Comparison of ENCODE assay signal across 17 cellular contexts in genomic region chr17:63966646-63967265, GRCh38. TPM values are rescaled to one million over a fixed set of nuclear protein-coding genes. Genes with fewer than 3 reads are reported as not detected.
DNase-seq lines count a peak whose midpoint lies in the region; ATAC-seq, FAIRE-seq and TF ChIP-seq lines count a peak whose summit lies in the region.
"Had no signal": no experiment of that assay in that cellular context is flagged by ENCODE, and none has a peak within 500 bp of the region (broad histone marks: within the 10 kb centered on the region; RNA-seq: fewer than 3 reads in every experiment).

No MANE protein-coding gene starts in this region.

- peak; percentile 31 for DNase-seq in stimulated activated CD4-positive, alpha-beta T cell treated with anti-CD3 and anti-CD28 coated beads, Interleukin-4, amount 100 ng/mL, for 24 hours
- no peak for DNase-seq in stimulated activated CD4-positive, alpha-beta T cell treated with anti-CD3 and anti-CD28 coated beads, Interleukin-12 subunit alpha, Interleukin-12 subunit beta, amount 100 ng/mL, for 4 hours
- DNase-seq in GM12878 (ENCODE audit: low read depth, low spot score) (peak; percentile 60), NCI-H524 (lab: John Stamatoyannopoulos, UW) (no peak), DMS53 treated with DMSO at 0.1 percent for 48 hours (lab: John Stamatoyannopoulos, UW; ENCODE audit: unreplicated experiment) (no peak), nephron progenitor cell (no peak)
- DNase-seq: effector CD4-positive, alpha-beta T cell; EL; NCI-H1930 had no signal

- RAD21 ChIA-PET in GM12878 (lab: Charles Lee; ENCODE audit: unreplicated experiment), result interaction anchor here (1.5 to 2.2 kb wide), 2 partner anchors 21 to 48 kb away, joined by 3 to 7 read pairs; no protein-coding TSS in a partner anchor

- H3K27me3 Mint-ChIP-seq in nephron progenitor cell (ENCODE audit: low read depth, poor library complexity), result peaks cover 9% of the 10 kb centered on the region

- CTCF ChIA-PET in GM12878 (lab: Yijun Ruan, JAX), result interaction anchor here (0.7 to 1.8 kb wide), 4 partner anchors 9 to 20 kb away, joined by 3 to 7 read pairs (median 4); no protein-coding TSS in a partner anchor

- in situ Hi-C loops in GM12878 (cut with MboI), result no loop called here

- H3K27ac Mint-ChIP-seq in nephron progenitor cell, result no peak overlapping the region
- H3K27ac Mint-ChIP-seq: GM23338 had no signal

- H3K9ac ChIP-seq in GM12878 (ENCODE audit: control insufficient read depth, insufficient read depth, low read length), result no peak overlapping the region
- H3K9ac ChIP-seq: KMS-11 had no signal

- H3K27me3 ChIP-seq in GM12878 (replicated peaks in 1 of 2; ENCODE audit: control insufficient read depth in 2 of 2, insufficient read depth in 2 of 2, low read length in 1 of 2), result no peaks in the 10 kb centered on the region
- H3K27me3 ChIP-seq: ascending aorta had no signal

- H3K4me3 Mint-ChIP-seq in nephron progenitor cell, result no peak overlapping the region
- H3K4me3 Mint-ChIP-seq: GM23338 had no signal

- no peak for FAIRE-seq in GM12878 (lab: Jason Lieb, UNC)

- no peak overlapping the region for H3K4me3 ChIP-seq in GM12878
- H3K4me3 ChIP-seq: ascending aorta, gastroesophageal sphincter, GM23338 had no signal

- no peaks in the 10 kb centered on the region for H3K79me2 ChIP-seq in GM12878 (ENCODE audit: control insufficient read depth, insufficient read depth, low read length)

- ATAC-seq in HG03354 (IDR thresholded peaks at IDR 0.05; ENCODE audit: poor library complexity, severe bottlenecking, unreplicated experiment) (peak; percentile 65), GM12878 (peak; percentile 81), GM19035 (IDR thresholded peaks at IDR 0.05; ENCODE audit: unreplicated experiment) (no peak)
- ATAC-seq: gastroesophageal sphincter, GM23338, SK-N-SH treated with all-trans-retinoic acid at 6 μM for 48 hours had no signal

- no TSS peak for BruUV-seq in GM12878 (replicated peaks; lab: Mats Ljungman, UMichigan)

- TF ChIP-seq CTCF in GM12878 (IDR thresholded peaks at IDR 0.05 in 2 of 3, conservative IDR thresholded peaks at IDR 0.05 in 1 of 3; ENCODE audit: control insufficient read depth in 2 of 3, extremely low read depth in 1 of 3, insufficient read depth in 1 of 3, low read depth in 3 of 3, low read length in 3 of 3), result no peak
- TF ChIP-seq CTCF in nephron progenitor cell (IDR thresholded peaks at IDR 0.05), result no peak

- no peaks in the 10 kb centered on the region for H3K9me3 Mint-ChIP-seq in nephron progenitor cell
- H3K9me3 Mint-ChIP-seq: GM23338 had no signal

- H3K27ac ChIP-seq in GM12878 (ENCODE audit: control insufficient read depth, insufficient read depth), result no peak overlapping the region
- H3K27ac ChIP-seq: ascending aorta, gastroesophageal sphincter, KMS-11 had no signal

- peaks cover 12% of the 10 kb centered on the region for H3K4me1 ChIP-seq in GM12878 (ENCODE audit: control insufficient read depth, insufficient read depth, low read length)
- H3K4me1 ChIP-seq: ascending aorta had no signal

- SMC1A ChIA-PET in GM12878 (lab: Charles Lee; ENCODE audit: uncharacterized antibody, unreplicated experiment), result interaction anchor here (1.3 to 1.9 kb wide), 4 partner anchors 10 to 167 kb away, joined by 3 to 7 read pairs (median 4); partner anchors contain the start of gene GH1

- WGBS in GM12878 (ENCODE audit: insufficient coverage, insufficient replicate concordance, low lambda C conversion rate, missing lambda C conversion rate), result 54% methylated on average over 11 of the region's 11 CpGs

- peak overlapping the region; percentile 64 for H3K4me2 ChIP-seq in GM12878 (ENCODE audit: control insufficient read depth, insufficient read depth)
- H3K4me2 ChIP-seq: GM23338, KMS-11 had no signal

- TF ChIP-seq POLR2A in GM12878 (IDR thresholded peaks at IDR 0.05; ENCODE audit: low read depth, low read length), result no peak

- H3K9me3 ChIP-seq in GM12878 (replicated peaks; ENCODE audit: control insufficient read depth, insufficient read depth, low read length), result no peaks in the 10 kb centered on the region; the same call in 2 of the 3 replicates
- H3K9me3 ChIP-seq: ascending aorta, gastroesophageal sphincter had no signal

- intact Hi-C loops in GM12878 (cut with micrococcal nuclease; ENCODE audit: unreplicated experiment), result no loop called here

- POLR2A ChIA-PET in GM12878 (lab: Charles Lee), result interaction anchor here (2.0 kb wide), 1 partner anchor 13 kb away, joined by 5 read pairs; no protein-coding TSS in a partner anchor

- H3K36me3 Mint-ChIP-seq in nephron progenitor cell (ENCODE audit: low read depth), result no peaks in the 10 kb centered on the region

- TF ChIP-seq EP300 in GM12878 (IDR thresholded peaks at IDR 0.05; ENCODE audit: borderline replicate concordance in 1 of 2, control insufficient read depth in 1 of 2, low read depth in 2 of 2, low read length in 2 of 2), result no peak

- no peak for TF ChIP-seq RAD21 in GM12878 (IDR thresholded peaks at IDR 0.05; ENCODE audit: insufficient read depth, low read depth, low read length)

- H3K4me1 Mint-ChIP-seq in nephron progenitor cell, result peaks cover 11% of the 10 kb centered on the region

- no peaks in the 10 kb centered on the region for H3K36me3 ChIP-seq in GM12878 (ENCODE audit: control insufficient read depth in 2 of 2, insufficient read depth in 2 of 2, low read length in 1 of 2)
- H3K36me3 ChIP-seq: ascending aorta, gastroesophageal sphincter had no signal

- no peak overlapping the region for H2AFZ ChIP-seq in GM12878 (ENCODE audit: control insufficient read depth, low read depth, low read length)
- H2AFZ ChIP-seq: GM23338 had no signal

- H4K20me1 ChIP-seq in GM12878 (ENCODE audit: control insufficient read depth, insufficient read depth), result no peaks in the 10 kb centered on the region

RNA-seq across cellular contexts. Expression of gene SCN4A, which starts 6.0 kb away (rescaled TPM):
- 0.17 and 0.25 TPM in 2 replicates for total RNA-seq in GM12878 (2013; cell fraction: nucleolus; rRNA removed)
- total RNA-seq in GM12878 (2014; rRNA removed) (0.05 and 0.06 TPM in 2 replicates), GM12878 (2014; rRNA removed; fragmentation: Illumina TruSeq; extraction: Trizol) (under 0.01 and 0.14 TPM in 2 replicates), GM12878 (2021) (0.03 and 0.08 TPM in 2 replicates)
- polyA plus RNA-seq in GM12878 (2011; ENCODE audit: low read depth), result 0.05 TPM
- polyA plus RNA-seq in GM12878 (2011; rRNA removed) (0.12 and 0.15 TPM in 2 replicates), GM12878 (2014; fragmentation: Illumina TruSeq; extraction: Trizol) (0.06 and 0.11 TPM in 2 replicates), GM12878 (2014; fragmentation: Nextera tagmentation; extraction: Ambion mirVana) (not detected), GM12878 (2014; rRNA removed) (0.05 and 0.08 TPM in 2 replicates), GM12878 (2016; fragmentation: Nextera tagmentation; extraction: Ambion mirVana) (not detected)
- polyA plus RNA-seq in GM12878 (2011; cell fraction: cytosol; rRNA removed), result 0.20 and 0.22 TPM in 2 replicates
- 0.56 and 0.69 TPM in 2 replicates for polyA plus RNA-seq in GM12878 (2011; cell fraction: nucleus; rRNA removed)
- 0.12 and 0.13 TPM in 2 replicates for polyA plus RNA-seq in GM12878 (2012)
- polyA minus RNA-seq in GM12878 (2011; rRNA and poly(A)+ RNA removed), result 0.66 and 0.77 TPM in 2 replicates
- 0.53 TPM in 1 of 2 replicates, not detected in the other for polyA minus RNA-seq in GM12878 (2011; cell fraction: cytosol; rRNA and poly(A)+ RNA removed)
- polyA minus RNA-seq in GM12878 (2011; cell fraction: nucleus; rRNA and poly(A)+ RNA removed), result 0.38 and 0.60 TPM in 2 replicates

RNA-seq across cellular contexts. Expression of gene PRR29, which starts 31.4 kb away (rescaled TPM):
- not detected in 2 replicates for total RNA-seq in GM12878 (2013; cell fraction: nucleolus; rRNA removed)
- 0.22 TPM in 1 of 2 replicates, not detected in the other for total RNA-seq in GM12878 (2014; rRNA removed)
- total RNA-seq in GM12878 (2014; rRNA removed; fragmentation: Illumina TruSeq; extraction: Trizol), result not detected in 2 replicates
- total RNA-seq in GM12878 (2021), result 0.26 TPM in 1 of 2 replicates, not detected in the other
- polyA plus RNA-seq in GM12878 (2011; ENCODE audit: low read depth), result 0.54 TPM
- 0.04 and 0.18 TPM in 2 replicates for polyA plus RNA-seq in GM12878 (2011; rRNA removed)
- polyA plus RNA-seq in GM12878 (2011; cell fraction: cytosol; rRNA removed), result 0.12 and 0.37 TPM in 2 replicates
- 1.1 and 1.5 TPM in 2 replicates for polyA plus RNA-seq in GM12878 (2011; cell fraction: nucleus; rRNA removed)
- 0.86 and 1.4 TPM in 2 replicates for polyA plus RNA-seq in GM12878 (2012)
- polyA plus RNA-seq in GM12878 (2014; fragmentation: Illumina TruSeq; extraction: Trizol), result 0.01 TPM in 1 of 2 replicates, not detected in the other
- under 1 TPM; 0.06 to 0.15 TPM for polyA plus RNA-seq in GM12878 (2014; fragmentation: Nextera tagmentation; extraction: Ambion mirVana)
- 0.08 TPM in 1 of 2 replicates, not detected in the other for polyA plus RNA-seq in GM12878 (2014; rRNA removed)
- polyA plus RNA-seq in GM12878 (2016; fragmentation: Nextera tagmentation; extraction: Ambion mirVana), result 1 to 10 TPM; 1.7 to 2.4 TPM
- polyA minus RNA-seq in GM12878 (2011; rRNA and poly(A)+ RNA removed), result 0.15 TPM in 1 of 2 replicates, not detected in the other
- polyA minus RNA-seq in GM12878 (2011; cell fraction: cytosol; rRNA and poly(A)+ RNA removed), result not detected in 2 replicates
- 0.10 and 0.12 TPM in 2 replicates for polyA minus RNA-seq in GM12878 (2011; cell fraction: nucleus; rRNA and poly(A)+ RNA removed)

RNA-seq across cellular contexts. Expression of gene CD79B, which starts 34.6 kb away (rescaled TPM):
- total RNA-seq in GM12878 (2013; cell fraction: nucleolus; rRNA removed), result 85.7 and 88.0 TPM in 2 replicates
- total RNA-seq in GM12878 (2014; rRNA removed) (95.9 and 99.0 TPM in 2 replicates), GM12878 (2014; rRNA removed; fragmentation: Illumina TruSeq; extraction: Trizol) (59.0 and 63.4 TPM in 2 replicates), GM12878 (2021) (102 and 113 TPM in 2 replicates)
- polyA plus RNA-seq in GM12878 (2011; ENCODE audit: low read depth), result 31.4 TPM
- polyA plus RNA-seq in GM12878 (2011; rRNA removed) (82.8 and 148 TPM in 2 replicates), GM12878 (2014; fragmentation: Illumina TruSeq; extraction: Trizol) (52.1 and 60.2 TPM in 2 replicates), GM12878 (2014; fragmentation: Nextera tagmentation; extraction: Ambion mirVana) (10 to 100 TPM; 17.5 to 48.8 TPM), GM12878 (2014; rRNA removed) (91.4 and 98.4 TPM in 2 replicates), GM12878 (2016; fragmentation: Nextera tagmentation; extraction: Ambion mirVana) (10 to 100 TPM; 77.5 to 80.6 TPM)
- polyA plus RNA-seq in GM12878 (2011; cell fraction: cytosol; rRNA removed), result 165 and 226 TPM in 2 replicates
- 146 and 158 TPM in 2 replicates for polyA plus RNA-seq in GM12878 (2011; cell fraction: nucleus; rRNA removed)
- 69.4 and 81.8 TPM in 2 replicates for polyA plus RNA-seq in GM12878 (2012)
- 126 and 145 TPM in 2 replicates for polyA minus RNA-seq in GM12878 (2011; rRNA and poly(A)+ RNA removed)
- polyA minus RNA-seq in GM12878 (2011; cell fraction: cytosol; rRNA and poly(A)+ RNA removed), result 27.8 and 33.7 TPM in 2 replicates
- polyA minus RNA-seq in GM12878 (2011; cell fraction: nucleus; rRNA and poly(A)+ RNA removed), result 86.2 and 114 TPM in 2 replicates
- total RNA-seq: ascending aorta, kidney epithelial cell had no signal

RNA-seq across cellular contexts. Expression of gene GH1, which starts 48.1 kb away (rescaled TPM):
- 1.2 TPM in 1 of 2 replicates, not detected in the other for total RNA-seq in GM12878 (2013; cell fraction: nucleolus; rRNA removed)
- total RNA-seq in GM12878 (2014; rRNA removed), result not detected in 2 replicates
- not detected in 2 replicates for total RNA-seq in GM12878 (2014; rRNA removed; fragmentation: Illumina TruSeq; extraction: Trizol)
- total RNA-seq in GM12878 (2021), result not detected in 2 replicates
- polyA plus RNA-seq in GM12878 (2011; ENCODE audit: low read depth), result not detected
- 0.27 and 0.42 TPM in 2 replicates for polyA plus RNA-seq in GM12878 (2011; rRNA removed)
- polyA plus RNA-seq in GM12878 (2011; cell fraction: cytosol; rRNA removed), result not detected in 2 replicates
- polyA plus RNA-seq in GM12878 (2011; cell fraction: nucleus; rRNA removed), result 0.50 and 0.72 TPM in 2 replicates
- polyA plus RNA-seq in GM12878 (2012), result 1.0 and 1.2 TPM in 2 replicates
- polyA plus RNA-seq in GM12878 (2014; fragmentation: Illumina TruSeq; extraction: Trizol), result not detected in 2 replicates
- polyA plus RNA-seq in GM12878 (2014; fragmentation: Nextera tagmentation; extraction: Ambion mirVana), result under 1 TPM in 1 of 2 experiments, not detected in 1; 0.13 TPM
- polyA plus RNA-seq in GM12878 (2014; rRNA removed), result not detected in 2 replicates
- not detected for polyA plus RNA-seq in GM12878 (2016; fragmentation: Nextera tagmentation; extraction: Ambion mirVana)
- not detected in 2 replicates for polyA minus RNA-seq in GM12878 (2011; rRNA and poly(A)+ RNA removed)
- not detected in 2 replicates for polyA minus RNA-seq in GM12878 (2011; cell fraction: cytosol; rRNA and poly(A)+ RNA removed)
- not detected in 2 replicates for polyA minus RNA-seq in GM12878 (2011; cell fraction: nucleus; rRNA and poly(A)+ RNA removed)
- total RNA-seq: ascending aorta, gastroesophageal sphincter, GM23338, kidney epithelial cell had no signal

RNA-seq across cellular contexts. Expression of gene ICAM2, which starts 53.7 kb away (rescaled TPM):
- total RNA-seq in GM12878 (2013; cell fraction: nucleolus; rRNA removed), result 74.8 and 80.2 TPM in 2 replicates
- 60.7 and 62.8 TPM in 2 replicates for total RNA-seq in GM12878 (2014; rRNA removed)
- 39.2 and 40.8 TPM in 2 replicates for total RNA-seq in GM12878 (2014; rRNA removed; fragmentation: Illumina TruSeq; extraction: Trizol)
- total RNA-seq in GM12878 (2021), result 37.4 and 42.7 TPM in 2 replicates
- 31.8 TPM for polyA plus RNA-seq in GM12878 (2011; ENCODE audit: low read depth)
- polyA plus RNA-seq in GM12878 (2011; rRNA removed), result 53.7 and 108 TPM in 2 replicates
- polyA plus RNA-seq in GM12878 (2011; cell fraction: cytosol; rRNA removed), result 170 and 179 TPM in 2 replicates
- 67.6 and 85.3 TPM in 2 replicates for polyA plus RNA-seq in GM12878 (2011; cell fraction: nucleus; rRNA removed)
- polyA plus RNA-seq in GM12878 (2012), result 38.9 and 53.9 TPM in 2 replicates
- polyA plus RNA-seq in GM12878 (2014; fragmentation: Illumina TruSeq; extraction: Trizol), result 34.5 and 55.5 TPM in 2 replicates
- 10 to 100 TPM; 23.6 to 27.7 TPM for polyA plus RNA-seq in GM12878 (2014; fragmentation: Nextera tagmentation; extraction: Ambion mirVana)
- polyA plus RNA-seq in GM12878 (2014; rRNA removed), result 61.4 and 66.7 TPM in 2 replicates
- polyA plus RNA-seq in GM12878 (2016; fragmentation: Nextera tagmentation; extraction: Ambion mirVana), result 10 to 100 TPM; 69.8 to 70.2 TPM
- polyA minus RNA-seq in GM12878 (2011; rRNA and poly(A)+ RNA removed), result 109 and 137 TPM in 2 replicates
- 37.4 and 38.6 TPM in 2 replicates for polyA minus RNA-seq in GM12878 (2011; cell fraction: cytosol; rRNA and poly(A)+ RNA removed)
- polyA minus RNA-seq in GM12878 (2011; cell fraction: nucleus; rRNA and poly(A)+ RNA removed), result 14.5 and 23.2 TPM in 2 replicates

Comparison
In these comparisons a context has a peak if more than half of its experiments do, and no peak if none do; other contexts are left out.
1. DNase-seq: peak in stimulated activated CD4-positive, alpha-beta T cell treated with anti-CD3 and anti-CD28 coated beads, Interleukin-4, amount 100 ng/mL, for 24 hours (single experiment) and GM12878 (single experiment); none in stimulated activated CD4-positive, alpha-beta T cell treated with anti-CD3 and anti-CD28 coated beads, Interleukin-12 subunit alpha, Interleukin-12 subunit beta, amount 100 ng/mL, for 4 hours (single experiment), NCI-H524 (0 of 2), DMS53 treated with DMSO at 0.1 percent for 48 hours (single experiment) and nephron progenitor cell (single experiment).